3 cellular contexts compared by ENCODE assay signal in the genomic region with DNA sequence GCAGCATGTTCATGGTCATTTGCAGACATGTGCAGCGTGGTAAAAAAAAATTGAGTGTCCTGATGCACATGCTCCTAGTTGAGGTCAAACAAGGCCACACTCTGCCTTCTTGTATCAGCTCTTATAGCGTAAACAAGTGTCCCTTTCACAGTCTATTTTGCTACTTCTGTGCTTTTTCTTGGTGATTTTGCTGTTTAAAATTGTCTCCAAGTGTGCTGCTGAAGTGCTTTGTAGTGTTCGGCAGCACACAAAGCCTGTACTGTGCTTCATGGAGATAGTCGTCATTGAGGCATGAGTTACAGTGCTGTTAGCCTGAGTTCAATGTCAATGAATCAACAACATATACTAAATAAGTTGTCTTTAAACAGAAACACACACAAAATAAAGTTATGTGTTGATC.
TF ChIP-seq lines count a peak whose summit lies in the region.

No MANE protein-coding gene starts in this region.

TF ChIP-seq in HCT116, 20 proteins besides CTCF, POLR2A, EP300 and RAD21:
- no peak for TF ChIP-seq REST (IDR thresholded peaks at IDR 0.05; ENCODE audit: low read depth)
- no peak for TF ChIP-seq EZH2phosphoT487 (IDR thresholded peaks at IDR 0.05; ENCODE audit: borderline replicate concordance)
- no peak for TF ChIP-seq CBX3 (IDR thresholded peaks at IDR 0.05; ENCODE audit: low read depth)
- no peak for TF ChIP-seq SP1 (IDR thresholded peaks at IDR 0.05; ENCODE audit: low read depth)
- TF ChIP-seq ATF3 (IDR thresholded peaks at IDR 0.05), result no peak
- TF ChIP-seq TCF7L2 (IDR thresholded peaks at IDR 0.05; ENCODE audit: borderline replicate concordance, extremely low read depth, insufficient read depth, insufficient read length), result no peak
- no peak for TF ChIP-seq SRF (IDR thresholded peaks at IDR 0.05; ENCODE audit: low read depth)
- TF ChIP-seq ZFX (IDR thresholded peaks at IDR 0.05), result no peak
- no peak for TF ChIP-seq CEBPB (IDR thresholded peaks at IDR 0.05; ENCODE audit: low read depth)
- TF ChIP-seq, protein P1, sequence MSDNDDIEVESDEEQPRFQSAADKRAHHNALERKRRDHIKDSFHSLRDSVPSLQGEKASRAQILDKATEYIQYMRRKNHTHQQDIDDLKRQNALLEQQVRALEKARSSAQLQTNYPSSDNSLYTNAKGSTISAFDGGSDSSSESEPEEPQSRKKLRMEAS (IDR thresholded peaks at IDR 0.05), result no peak
- no peak for TF ChIP-seq YY1 (IDR thresholded peaks at IDR 0.05; ENCODE audit: extremely low read depth, insufficient replicate concordance, low read depth, low read length)
- TF ChIP-seq SIN3A (IDR thresholded peaks at IDR 0.05; ENCODE audit: low read depth), result no peak
- no peak for TF ChIP-seq EGR1 (IDR thresholded peaks at IDR 0.05; ENCODE audit: low read depth)
- TF ChIP-seq POLR2AphosphoS5 (IDR thresholded peaks at IDR 0.05; ENCODE audit: low read depth, low read length), result no peak
- TF ChIP-seq EZH2 (IDR thresholded peaks at IDR 0.05), result no peak
- TF ChIP-seq ELF1 (IDR thresholded peaks at IDR 0.05; ENCODE audit: borderline replicate concordance, low read depth), result no peak

TF ChIP-seq in H1, 55 proteins besides CTCF, POLR2A, EP300 and RAD21:
- TF ChIP-seq KDM4A (IDR thresholded peaks at IDR 0.05; ENCODE audit: low read depth, low read length, severe bottlenecking) (no peak), BCL11A (IDR thresholded peaks at IDR 0.05; ENCODE audit: low read depth in 2 of 2, low read length in 2 of 2) (no peak), CHD2 (IDR thresholded peaks at IDR 0.05; ENCODE audit: low read length) (no peak), TBP (IDR thresholded peaks at IDR 0.05; ENCODE audit: low read depth, low read length) (no peak), TCF12 (IDR thresholded peaks at IDR 0.05; ENCODE audit: low read depth, low read length) (no peak), EZH2 (IDR thresholded peaks at IDR 0.05; ENCODE audit: low read depth, low read length, severe bottlenecking) (no peak), CHD7 (IDR thresholded peaks at IDR 0.05; ENCODE audit: insufficient replicate concordance, low read length) (no peak), CHD1 (IDR thresholded peaks at IDR 0.05; ENCODE audit: low read depth, low read length) (no peak)

TF ChIP-seq in HepG2, 621 proteins besides CTCF, POLR2A, EP300 and RAD21:
- no peak for TF ChIP-seq GATAD2A (CRISPR knock-in tag; IDR thresholded peaks at IDR 0.05)
- TF ChIP-seq, protein P2, sequence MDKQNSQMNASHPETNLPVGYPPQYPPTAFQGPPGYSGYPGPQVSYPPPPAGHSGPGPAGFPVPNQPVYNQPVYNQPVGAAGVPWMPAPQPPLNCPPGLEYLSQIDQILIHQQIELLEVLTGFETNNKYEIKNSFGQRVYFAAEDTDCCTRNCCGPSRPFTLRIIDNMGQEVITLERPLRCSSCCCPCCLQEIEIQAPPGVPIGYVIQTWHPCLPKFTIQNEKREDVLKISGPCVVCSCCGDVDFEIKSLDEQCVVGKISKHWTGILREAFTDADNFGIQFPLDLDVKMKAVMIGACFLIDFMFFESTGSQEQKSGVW (CRISPR knock-in tag; IDR thresholded peaks at IDR 0.05; ENCODE audit: borderline replicate concordance), result no peak
- TF ChIP-seq ZNF761 (CRISPR knock-in tag; conservative IDR thresholded peaks at IDR 0.05), result no peak
- no peak for TF ChIP-seq ZNF7 (CRISPR knock-in tag; IDR thresholded peaks at IDR 0.05)
- no peak for TF ChIP-seq THAP11 (CRISPR knock-in tag; IDR thresholded peaks at IDR 0.05)
